Comparison of ENCODE assay signal across 18 cellular contexts in genomic region chr2:165601065-165601830, GRCh38.
DNase-seq lines count a peak whose midpoint lies in the region; ATAC-seq and TF ChIP-seq lines count a peak whose summit lies in the region.
"Had no signal": no experiment of that assay in that cellular context is flagged by ENCODE, and none has a peak within 500 bp of the region (broad histone marks: within the 10 kb centered on the region; RNA-seq: fewer than 3 reads in every experiment).

No MANE protein-coding gene starts in this region.

- TF ChIP-seq CTCF in MCF 10A (IDR thresholded peaks at IDR 0.05; ENCODE audit: unreplicated experiment) (no peak), mammary epithelial cell (conservative IDR thresholded peaks at IDR 0.05 in 1 of 2, IDR thresholded peaks at IDR 0.05 in 1 of 2; ENCODE audit: extremely low read depth in 1 of 2, insufficient read depth in 1 of 2, low read depth in 1 of 2, low read length in 2 of 2) (no peak), fibroblast of pulmonary artery (IDR thresholded peaks at IDR 0.05; ENCODE audit: low read length, missing control alignments) (no peak), nephron progenitor cell (IDR thresholded peaks at IDR 0.05) (no peak), ascending aorta (IDR thresholded peaks at IDR 0.05) (no peak), psoas muscle (IDR thresholded peaks at IDR 0.05) (no peak)

- no peak overlapping the region for H2AFZ ChIP-seq in mammary epithelial cell (ENCODE audit: low read depth, low read length)
- H2AFZ ChIP-seq: GM23248 had no signal

- H3K4me3 ChIP-seq in mammary epithelial cell (replicated peaks in 1 of 3; ENCODE audit: insufficient read depth in 1 of 3, low read depth in 2 of 3, low read length in 3 of 3): no peak overlapping the region
- H3K4me3 ChIP-seq in fibroblast of pulmonary artery (replicated peaks; ENCODE audit: low read depth, low read length): no peak overlapping the region
- H3K4me3 ChIP-seq in HAP-1: no peak overlapping the region
- no peak overlapping the region for H3K4me3 ChIP-seq in ascending aorta
- no peak overlapping the region for H3K4me3 ChIP-seq in psoas muscle
- H3K4me3 ChIP-seq: GM23248, Peyer's patch had no signal

- H3K4me2 ChIP-seq in mammary epithelial cell (ENCODE audit: insufficient read depth, low read depth, low read length): no peak overlapping the region

- no peaks in the 10 kb centered on the region for H4K20me1 ChIP-seq in mammary epithelial cell (ENCODE audit: insufficient read depth, low read length)

- in situ Hi-C loops in mammary epithelial cell (cut with MboI; ENCODE audit: low sequenced_read_pairs in 2 of 2) (no loop called here), HAP-1 (cut with MboI; ENCODE audit: low sequenced_read_pairs) (no loop called here)

- 100% methylated on average over 1 of the region's 1 CpG for WGBS in mammary epithelial cell (ENCODE audit: low coverage, missing lambda C conversion rate)
- WGBS in psoas muscle, 3 donors: 74 to 77% (median 74%) methylated on average over 1 of the region's 1 CpG

- intact Hi-C loops in MCF 10A (cut with micrococcal nuclease): no loop called here
- intact Hi-C loops in mammary epithelial cell (cut with micrococcal nuclease): no loop called here
- intact Hi-C loops in ascending aorta (cut with DNase I): no loop called here
- intact Hi-C loops in psoas muscle (cut with DNase I): no loop called here

- H3K9me3 Mint-ChIP-seq in MCF 10A (ENCODE audit: unreplicated experiment) (no peaks in the 10 kb centered on the region), nephron progenitor cell (peaks cover 14% of the 10 kb centered on the region)

- H3K9ac ChIP-seq in mammary epithelial cell (ENCODE audit: insufficient read depth, low read length): no peak overlapping the region
- H3K9ac ChIP-seq: GM23248 had no signal

- POLR2A ChIA-PET in MCF 10A (lab: Yijun Ruan, JAX): no interaction called here

- H3K4me3 Mint-ChIP-seq in MCF 10A (ENCODE audit: unreplicated experiment) (no peak overlapping the region), nephron progenitor cell (no peak overlapping the region)

- no peaks in the 10 kb centered on the region for H3K9me3 ChIP-seq in mammary epithelial cell (replicated peaks; ENCODE audit: insufficient read depth, low read length)
- no peaks in the 10 kb centered on the region for H3K9me3 ChIP-seq in HAP-1
- no peaks in the 10 kb centered on the region for H3K9me3 ChIP-seq in ascending aorta
- H3K9me3 ChIP-seq in psoas muscle: no peaks in the 10 kb centered on the region
- H3K9me3 ChIP-seq: Peyer's patch had no signal

- H3K27ac ChIP-seq in mammary epithelial cell (ENCODE audit: insufficient read depth, low read depth, low read length) (no peak overlapping the region), ascending aorta (no peak overlapping the region), psoas muscle (no peak overlapping the region)
- H3K27ac ChIP-seq: 22Rv1, GM23248, Peyer's patch had no signal

- peaks cover 7% of the 10 kb centered on the region for H3K4me1 ChIP-seq in mammary epithelial cell (ENCODE audit: insufficient read depth, low read length)
- no peaks in the 10 kb centered on the region for H3K4me1 ChIP-seq in HAP-1
- H3K4me1 ChIP-seq in ascending aorta: peaks cover 0 to 10% of the 10 kb centered on the region in 2 donors
- no peaks in the 10 kb centered on the region for H3K4me1 ChIP-seq in psoas muscle
- H3K4me1 ChIP-seq: Peyer's patch had no signal

- H3K79me2 ChIP-seq in mammary epithelial cell (ENCODE audit: insufficient read depth, low read length): no peaks in the 10 kb centered on the region

- H3K27me3 ChIP-seq in mammary epithelial cell (ENCODE audit: insufficient read depth, low read length): no peaks in the 10 kb centered on the region
- H3K27me3 ChIP-seq in HAP-1 (ENCODE audit: low read depth): no peaks in the 10 kb centered on the region
- no peaks in the 10 kb centered on the region for H3K27me3 ChIP-seq in ascending aorta
- H3K27me3 ChIP-seq in psoas muscle (ENCODE audit: insufficient read depth in 3 of 3, low read length in 2 of 3): no peaks in the 10 kb centered on the region
- H3K27me3 ChIP-seq: Peyer's patch had no signal

- dilution Hi-C loops in mammary epithelial cell (cut with HindIII; ENCODE audit: low sequenced_read_pairs): no loop called here

- no peaks in the 10 kb centered on the region for H3K36me3 Mint-ChIP-seq in MCF 10A (ENCODE audit: insufficient read depth, unreplicated experiment)
- H3K36me3 Mint-ChIP-seq in nephron progenitor cell (ENCODE audit: low read depth): peaks cover 84% of the 10 kb centered on the region

- H3K36me3 ChIP-seq in mammary epithelial cell (ENCODE audit: insufficient read depth, low read length) (no peaks in the 10 kb centered on the region), HAP-1 (replicated peaks) (no peaks in the 10 kb centered on the region), ascending aorta (no peaks in the 10 kb centered on the region), psoas muscle (ENCODE audit: insufficient read depth in 1 of 2, low read depth in 1 of 2) (no peaks in the 10 kb centered on the region)
- H3K36me3 ChIP-seq: Peyer's patch had no signal

- CTCF ChIA-PET in MCF 10A (lab: Yijun Ruan, JAX) (interaction anchor here (0.6 to 1.8 kb wide), 3 partner anchors 16 to 585 kb away, joined by 5 read pairs; no protein-coding TSS in a partner anchor), mammary epithelial cell (lab: Charles Lee; ENCODE audit: low non-redundant PET) (interaction anchor here (0.5 kb wide), 1 partner anchor 41 kb away, joined by 4 read pairs; no protein-coding TSS in a partner anchor)

- no peak for DNase-seq in MCF 10A (ENCODE audit: unreplicated experiment)
- no peak for DNase-seq in mammary epithelial cell
- peak; percentile 18 for DNase-seq in fibroblast of pulmonary artery (ENCODE audit: low read depth)
- no peak for DNase-seq in nephron progenitor cell
- DNase-seq in HAP-1 (ENCODE audit: low spot score in 2 of 2): no peak
- no peak for DNase-seq in dermis blood vessel endothelial cell
- no peak for DNase-seq in ascending aorta (ENCODE audit: low spot score in 2 of 2)
- DNase-seq in psoas muscle: no peak
- DNase-seq: EL; KBM-7; NCI-H1417 treated with DMSO at 0.1 percent for 48 hours; NCI-H2029 treated with DMSO at 0.1 percent for 48 hours; NK-92 treated with Interleukin-12 subunit alpha and Interleukin-12 subunit beta, amount 100 ng/mL, for 24 hours; Peyer's patch; SW 1271 had no signal

- BruUV-seq in MCF 10A (replicated peaks; lab: Mats Ljungman, UMichigan): no TSS peak
- BruUV-seq in mammary epithelial cell (replicated peaks; lab: Mats Ljungman, UMichigan): no TSS peak

- H3K27me3 Mint-ChIP-seq in MCF 10A (ENCODE audit: insufficient read depth, unreplicated experiment) (peaks cover 42% of the 10 kb centered on the region), nephron progenitor cell (ENCODE audit: low read depth, poor library complexity) (no peaks in the 10 kb centered on the region)

- no peak for ATAC-seq in psoas muscle
- ATAC-seq: HCT116 had no signal

- peaks cover 7% of the 10 kb centered on the region for H3K4me1 Mint-ChIP-seq in MCF 10A (ENCODE audit: insufficient read depth, unreplicated experiment)
- peaks cover 34% of the 10 kb centered on the region for H3K4me1 Mint-ChIP-seq in nephron progenitor cell

- peak overlapping the region; percentile 4 for H3K27ac Mint-ChIP-seq in MCF 10A (ENCODE audit: low read depth, unreplicated experiment)
- H3K27ac Mint-ChIP-seq in nephron progenitor cell: peak overlapping the region; percentile 49
